7 cellular contexts compared by ENCODE assay signal in genomic region chr16:56988161-56988947, GRCh38. TPM values are rescaled to one million over a fixed set of nuclear protein-coding genes. Genes with fewer than 3 reads are reported as not detected.
A peak's percentile ranks its signal among the peaks of the same experiment; 100 is the strongest.
DNase-seq lines count a peak whose midpoint lies in the region; ATAC-seq and TF ChIP-seq lines count a peak whose summit lies in the region.

No MANE protein-coding gene starts in this region.

- peak overlapping the region; percentile 100 for H3K27ac Mint-ChIP-seq in activated naive CD4-positive, alpha-beta T cell treated with anti-CD3 and anti-CD28 coated beads, Interleukin-2, amount 50 U/mL, for 72 hours

- H3K9ac ChIP-seq in HCT116 (ENCODE audit: low read length) (peak overlapping the region; percentile 74), iPS-20b (ENCODE audit: low read depth, low read length) (peak overlapping the region; percentile 60; the same call in 1 of the 2 replicates), trophoblast cell (ENCODE audit: low read length) (no peak overlapping the region)

- H3K9me2 ChIP-seq in HCT116 (ENCODE audit: insufficient read depth): no peaks in the 10 kb centered on the region

- H2AK5ac ChIP-seq in trophoblast cell (ENCODE audit: low read length): no peak overlapping the region

- 71% methylated on average over 3 of the region's 6 CpGs for WGBS in suprapubic skin
- no CpG with 5 or more reads among the region's 6 CpGs for WGBS in trophoblast cell (ENCODE audit: extremely low coverage, insufficient coverage, insufficient read length)

- H3K4me1 ChIP-seq in HCT116 (ENCODE audit: control insufficient read depth in 1 of 2, insufficient read depth in 2 of 2, low read length in 2 of 2) (peaks cover 32 to 53% of the 10 kb centered on the region in 2 experiments), iPS-20b (ENCODE audit: insufficient read depth, low read length) (no peaks in the 10 kb centered on the region), suprapubic skin (peaks cover 62% of the 10 kb centered on the region), trophoblast cell (ENCODE audit: control insufficient read depth in 1 of 2, insufficient read depth in 2 of 2, low read length in 2 of 2) (peaks cover 2 to 6% of the 10 kb centered on the region in 2 experiments)

- RAD21 ChIA-PET in HCT116 (lab: Charles Lee; ENCODE audit: low non-redundant PET in 1 of 2, low total read pairs in 2 of 2, uncharacterized antibody in 2 of 2, unreplicated experiment in 2 of 2): no interaction called here

- ATAC-seq in HCT116: no peak
- no peak for ATAC-seq in activated naive CD4-positive, alpha-beta T cell treated with anti-CD3 and anti-CD28 coated beads, Interleukin-2, amount 50 U/mL, for 72 hours

- H3K79me2 ChIP-seq in HCT116 (ENCODE audit: insufficient read depth, low read length) (no peaks in the 10 kb centered on the region), trophoblast cell (ENCODE audit: control insufficient read depth, insufficient read depth, low read length, poor library complexity) (no peaks in the 10 kb centered on the region)

- H3K4ac ChIP-seq in trophoblast cell (ENCODE audit: low read depth, low read length): no peak overlapping the region

- no peak overlapping the region for H3K18ac ChIP-seq in trophoblast cell (ENCODE audit: low read length)

- H3K79me1 ChIP-seq in trophoblast cell (ENCODE audit: low read length): no peaks in the 10 kb centered on the region

- H4K8ac ChIP-seq in trophoblast cell (ENCODE audit: low read depth, low read length): no peak overlapping the region

- H4K91ac ChIP-seq in trophoblast cell (ENCODE audit: low read depth, low read length): no peak overlapping the region

- H3K4me3 ChIP-seq in HCT116 (replicated peaks in 1 of 2; ENCODE audit: low read depth in 1 of 2, low read length in 2 of 2) (peak overlapping the region in 1 of 2 experiments; percentile 80; a peak in 1 of 4 replicates), iPS-20b (ENCODE audit: low read length) (peak overlapping the region; percentile 73), suprapubic skin (peak overlapping the region; percentile 90), trophoblast cell (ENCODE audit: low read depth, low read length) (no peak overlapping the region)

- no peaks in the 10 kb centered on the region for H4K20me1 ChIP-seq in HCT116 (ENCODE audit: insufficient read depth)

- H3K14ac ChIP-seq in trophoblast cell (ENCODE audit: low read length): no peak overlapping the region

- H3K4me2 ChIP-seq in HCT116 (ENCODE audit: low read length): peak overlapping the region; percentile 94
- H3K4me2 ChIP-seq in trophoblast cell (ENCODE audit: low read length): no peak overlapping the region

- no peak overlapping the region for H3K27ac ChIP-seq in HCT116 (ENCODE audit: low read depth, low read length)
- H3K27ac ChIP-seq in iPS-20b (ENCODE audit: low read length): no peak overlapping the region
- H3K27ac ChIP-seq in suprapubic skin: peak overlapping the region; percentile 81
- H3K27ac ChIP-seq in trophoblast cell (ENCODE audit: low read depth, low read length): no peak overlapping the region

- no peak overlapping the region for H2BK12ac ChIP-seq in trophoblast cell (ENCODE audit: low read length)

- TF ChIP-seq EP300 in suprapubic skin (IDR thresholded peaks at IDR 0.05): no peak

- peaks cover 75% of the 10 kb centered on the region in 2 donors for H3K36me3 Mint-ChIP-seq in activated naive CD4-positive, alpha-beta T cell treated with anti-CD3 and anti-CD28 coated beads, Interleukin-2, amount 50 U/mL, for 72 hours

- no peaks in the 10 kb centered on the region for H3K36me3 ChIP-seq in HCT116 (ENCODE audit: control insufficient read depth in 1 of 2, insufficient read depth in 2 of 2, low read length in 2 of 2)
- H3K36me3 ChIP-seq in iPS-20b (ENCODE audit: insufficient read depth, low read depth, low read length): no peaks in the 10 kb centered on the region
- H3K36me3 ChIP-seq in suprapubic skin: no peaks in the 10 kb centered on the region
- H3K36me3 ChIP-seq in trophoblast cell (ENCODE audit: control insufficient read depth in 1 of 2, insufficient read depth in 2 of 2, low read length in 2 of 2): no peaks in the 10 kb centered on the region

- H3K23ac ChIP-seq in trophoblast cell (ENCODE audit: low read length): no peak overlapping the region

- BruUV-seq in HCT116 (replicated peaks; lab: Mats Ljungman, UMichigan): no TSS peak

- H4K12ac ChIP-seq in trophoblast cell (ENCODE audit: low read depth, low read length): no peak overlapping the region

- CTCF ChIA-PET in HCT116 (lab: Charles Lee): interaction anchor here (1.2 to 1.3 kb wide), 2 partner anchors 23 to 25 kb away, joined by 4 read pairs; no protein-coding TSS in a partner anchor

- DNase-seq in HCT116 (ENCODE audit: low read depth, low spot score) (no peak), suprapubic skin (ENCODE audit: low spot score in 2 of 2) (peak; percentile 31 to 60), NCI-H2227 treated with DMSO at 0.1 percent for 48 hours (lab: John Stamatoyannopoulos, UW) (no peak), trophoblast cell (no peak), NCI-H2081 (lab: John Stamatoyannopoulos, UW) (no peak)
- peak in 1 of 2 donors; percentile 59 for DNase-seq in activated naive CD4-positive, alpha-beta T cell treated with anti-CD3 and anti-CD28 coated beads, Interleukin-2, amount 50 U/mL, for 72 hours (ENCODE audit: low spot score in 2 of 2)

- H3K9me3 Mint-ChIP-seq in activated naive CD4-positive, alpha-beta T cell treated with anti-CD3 and anti-CD28 coated beads, Interleukin-2, amount 50 U/mL, for 72 hours: no peaks in the 10 kb centered on the region

- no peak for TF ChIP-seq RAD21 in HCT116 (IDR thresholded peaks at IDR 0.05; ENCODE audit: low read depth)

- H2AFZ ChIP-seq in HCT116 (ENCODE audit: low read depth, low read length, poor library complexity, severe bottlenecking): peak overlapping the region; percentile 82
- H2AFZ ChIP-seq in trophoblast cell (ENCODE audit: insufficient read depth, low read length, poor library complexity): no peak overlapping the region

- H3K9me3 ChIP-seq in HCT116 (ENCODE audit: control insufficient read depth in 1 of 2, insufficient read depth in 1 of 2, low read depth in 1 of 2, low read length in 2 of 2) (no peaks in the 10 kb centered on the region), iPS-20b (ENCODE audit: insufficient read depth, low read depth, low read length) (no peaks in the 10 kb centered on the region), suprapubic skin (no peaks in the 10 kb centered on the region), trophoblast cell (ENCODE audit: insufficient read depth, low read depth, low read length) (peaks cover 3% of the 10 kb centered on the region)

- no peak overlapping the region for H2BK5ac ChIP-seq in trophoblast cell (ENCODE audit: low read depth, low read length, poor library complexity)

- no peak for TF ChIP-seq POLR2A in HCT116 (IDR thresholded peaks at IDR 0.05; ENCODE audit: borderline replicate concordance, extremely low read depth, insufficient read depth, insufficient read length)
- TF ChIP-seq POLR2A in suprapubic skin (IDR thresholded peaks at IDR 0.05): no peak

- POLR2A ChIA-PET in HCT116 (lab: Charles Lee): interaction anchor here (0.8 kb wide), 1 partner anchor 24 kb away, joined by 3 read pairs; no protein-coding TSS in a partner anchor

- H2BK120ac ChIP-seq in trophoblast cell (ENCODE audit: insufficient read depth, low read length, poor library complexity): no peak overlapping the region

- intact Hi-C loops in HCT116 (cut with micrococcal nuclease): no loop called here

- H3K27me3 ChIP-seq in HCT116 (ENCODE audit: insufficient read depth, low read length): no peaks in the 10 kb centered on the region
- peaks cover 44% of the 10 kb centered on the region for H3K27me3 ChIP-seq in iPS-20b (ENCODE audit: insufficient read depth, low read length)
- H3K27me3 ChIP-seq in suprapubic skin: no peaks in the 10 kb centered on the region
- H3K27me3 ChIP-seq in trophoblast cell (ENCODE audit: insufficient read depth, low read length): peaks cover 32% of the 10 kb centered on the region

- TF ChIP-seq CTCF in HCT116 (IDR thresholded peaks at IDR 0.05 in 2 of 3, conservative IDR thresholded peaks at IDR 0.05 in 1 of 3; ENCODE audit: borderline replicate concordance in 1 of 3, insufficient read depth in 1 of 3, low read depth in 2 of 3, low read length in 2 of 3) (no peak), suprapubic skin (IDR thresholded peaks at IDR 0.05) (no peak)

TF ChIP-seq in HCT116, 20 proteins besides CTCF, POLR2A, EP300 and RAD21 (continues in another document):
- TF ChIP-seq SIN3A (IDR thresholded peaks at IDR 0.05; ENCODE audit: low read depth) (no peak), MAX (IDR thresholded peaks at IDR 0.05) (no peak), ZNF274 (IDR thresholded peaks at IDR 0.05; ENCODE audit: low read depth, low read length) (no peak), POLR2AphosphoS5 (IDR thresholded peaks at IDR 0.05; ENCODE audit: low read depth, low read length) (no peak), CBX3 (IDR thresholded peaks at IDR 0.05; ENCODE audit: low read depth) (no peak), EZH2 (IDR thresholded peaks at IDR 0.05) (no peak)

RNA-seq across cellular contexts. Expression of gene NLRC5, which starts 1.0 kb away (rescaled TPM):
- total RNA-seq in HCT116 (2021; ENCODE audit: unreplicated experiment): 10.4 TPM
- 5.1 and 5.5 TPM in 2 replicates for polyA plus RNA-seq in HCT116 (2012)
- 100 to 1,000 TPM; 231 to 254 TPM for total RNA-seq in activated naive CD4-positive, alpha-beta T cell treated with anti-CD3 and anti-CD28 coated beads, Interleukin-2, amount 50 U/mL, for 72 hours
- total RNA-seq in suprapubic skin: 100 to 1,000 TPM in 1 of 4 donors, 10 to 100 TPM in 3; 36.9 to 133 (median 54.4) TPM
- 0.08 and 0.11 TPM in 2 replicates for polyA plus RNA-seq in trophoblast cell (2013)

RNA-seq across cellular contexts. Expression of gene CETP, which starts 26.6 kb away (rescaled TPM):
- total RNA-seq in HCT116 (2021; ENCODE audit: unreplicated experiment) (not detected), suprapubic skin (1 to 10 TPM in 1 of 4 donors, under 1 TPM in 1, not detected in 2; 0.72 to 1.7 TPM)
- 0.04 TPM in 1 of 2 replicates, not detected in the other for polyA plus RNA-seq in HCT116 (2012)
- total RNA-seq in activated naive CD4-positive, alpha-beta T cell treated with anti-CD3 and anti-CD28 coated beads, Interleukin-2, amount 50 U/mL, for 72 hours: not detected
- 0.07 and 0.12 TPM in 2 replicates for polyA plus RNA-seq in trophoblast cell (2013)

RNA-seq across cellular contexts. Expression of gene HERPUD1, which starts 56.4 kb away (rescaled TPM):
- total RNA-seq in HCT116 (2021; ENCODE audit: unreplicated experiment) (113 TPM), suprapubic skin (100 to 1,000 TPM; 146 to 246 (median 160) TPM)
- 120 and 132 TPM in 2 replicates for polyA plus RNA-seq in HCT116 (2012)
- total RNA-seq in activated naive CD4-positive, alpha-beta T cell treated with anti-CD3 and anti-CD28 coated beads, Interleukin-2, amount 50 U/mL, for 72 hours: 100 to 1,000 TPM; 146 to 175 TPM
- 252 and 267 TPM in 2 replicates for polyA plus RNA-seq in trophoblast cell (2013)

Comparison
In these comparisons a context has a peak if more than half of its experiments do, and no peak if none do; other contexts are left out.
1. DNase-seq: peak in suprapubic skin (2 of 2); none in HCT116 (single experiment), NCI-H2227 treated with DMSO at 0.1 percent for 48 hours (single experiment), trophoblast cell (0 of 2) and NCI-H2081 (0 of 2).